ENCODE assay signal across 8 cellular contexts in genomic region chr13:21638319-21639282, GRCh38. TPM values are rescaled to one million over a fixed set of nuclear protein-coding genes. Genes with fewer than 3 reads are reported as not detected.
DNase-seq lines count a peak whose midpoint lies in the region; ATAC-seq, FAIRE-seq and TF ChIP-seq lines count a peak whose summit lies in the region.

No MANE protein-coding gene starts in this region.

- H3K27ac ChIP-seq in K562 (ENCODE audit: extremely low read depth, low read depth, low read length) (no peak overlapping the region), left lung (no peak overlapping the region), upper lobe of left lung (no peak overlapping the region)

- DNase-seq in DMS153 treated with DMSO at 0.1 percent for 48 hours (lab: John Stamatoyannopoulos, UW; ENCODE audit: unreplicated experiment) (peak; percentile 40), DMS153 (lab: John Stamatoyannopoulos, UW) (no peak), NCI-H446 treated with DMSO at 0.1 percent for 48 hours (lab: John Stamatoyannopoulos, UW) (peak; percentile 4), K562 (ENCODE audit: extremely low read depth in 1 of 4, low spot score in 3 of 4) (peak; percentile 13 to 34 (median 17)), left lung (peak in 1 of 2 donors; percentile 21), upper lobe of left lung (no peak), 8988T (no peak)

- no peak overlapping the region for H2AFZ ChIP-seq in K562 (ENCODE audit: low read depth, low read length)

- TF ChIP-seq POLR2A in K562 (conservative IDR thresholded peaks at IDR 0.05), result no peak
- TF ChIP-seq POLR2A in upper lobe of left lung (IDR thresholded peaks at IDR 0.05), result no peak

- TF ChIP-seq RAD21 in K562 (CRISPR knock-in tag; conservative IDR thresholded peaks at IDR 0.05 in 1 of 2, IDR thresholded peaks at IDR 0.05 in 1 of 2), result peak in 1 of 2 experiments; percentile 64; a peak in 3 of 4 replicates

- no peaks in the 10 kb centered on the region for H3K79me2 ChIP-seq in K562 (ENCODE audit: control insufficient read depth, insufficient read depth, low read length)

- WGBS in K562 (ENCODE audit: insufficient coverage, low coverage, missing lambda C conversion rate), result 7% methylated on average over 6 of the region's 6 CpGs
- WGBS in upper lobe of left lung, 2 donors, result 45% methylated on average over 6 of the region's 6 CpGs

- H3K27me3 ChIP-seq in K562 (ENCODE audit: control insufficient read depth in 2 of 2, insufficient read depth in 2 of 2, low read length in 2 of 2) (peaks cover 2 to 12% of the 10 kb centered on the region in 2 experiments; a peak in 2 of 5 replicates), left lung (no peaks in the 10 kb centered on the region), upper lobe of left lung (no peaks in the 10 kb centered on the region)

- FAIRE-seq in K562 (lab: Jason Lieb, UNC), result peak; percentile 23

- CTCF ChIA-PET in K562 (lab: Yijun Ruan, JAX; ENCODE audit: low intra/inter-chr PET ratio), result no interaction called here

- in situ Hi-C loops in K562 (cut with MboI), result loop anchor here (25.0 kb wide), 1 partner anchor 1149 kb away; no protein-coding TSS in a partner anchor

- H3K4me3 ChIP-seq in K562 (no peak overlapping the region), left lung (no peak overlapping the region), upper lobe of left lung (no peak overlapping the region)

- H3K9ac ChIP-seq in K562 (ENCODE audit: insufficient read depth in 1 of 2, low read depth in 2 of 2, low read length in 2 of 2), result no peak overlapping the region

- H3K9me3 ChIP-seq in K562 (replicated peaks; ENCODE audit: control insufficient read depth, insufficient read depth, low read depth, low read length) (no peaks in the 10 kb centered on the region), left lung (no peaks in the 10 kb centered on the region), upper lobe of left lung (no peaks in the 10 kb centered on the region)

- POLR2A ChIA-PET in K562 (lab: Yijun Ruan, JAX), result interaction anchor here (0.6 to 0.8 kb wide), 3 partner anchors 19 to 342 kb away, joined by 3 read pairs; no protein-coding TSS in a partner anchor

- intact Hi-C loops in K562 (cut with micrococcal nuclease), result loop anchor here (10.0 kb wide), 1 partner anchor 126 kb away; no protein-coding TSS in a partner anchor
- intact Hi-C loops in left lung (cut with DNase I), result loop anchor here in 1 of 2 donors (5.0 kb wide), 1 partner anchor 639 kb away; no protein-coding TSS in a partner anchor

- ATAC-seq in GM18858 (IDR thresholded peaks at IDR 0.05; ENCODE audit: unreplicated experiment), result peak; percentile 63
- ATAC-seq in K562, result peak; percentile 51; the same call in 1 of the 3 replicates
- peak; percentile 76 for ATAC-seq in left lung
- ATAC-seq in upper lobe of left lung (ENCODE audit: low FRiP score in 2 of 2), result peak; percentile 71

- BruUV-seq in K562 (replicated peaks; lab: Mats Ljungman, UMichigan), result no TSS peak

- H3K9me1 ChIP-seq in K562 (ENCODE audit: control insufficient read depth, insufficient read depth, low read length), result no peaks in the 10 kb centered on the region

- H3K4me1 ChIP-seq in K562 (replicated peaks in 1 of 2; ENCODE audit: control insufficient read depth in 2 of 2, insufficient read depth in 2 of 2, low read length in 2 of 2) (peaks cover 0 to 7% of the 10 kb centered on the region in 2 experiments; a peak in 4 of 5 replicates), left lung (peaks cover 0 to 4% of the 10 kb centered on the region in 2 donors), upper lobe of left lung (no peaks in the 10 kb centered on the region)

- no peak overlapping the region for H3K4me2 ChIP-seq in K562 (ENCODE audit: insufficient read depth, low read length)

- TF ChIP-seq CTCF in K562 (IDR thresholded peaks at IDR 0.05 in 2 of 3, conservative IDR thresholded peaks at IDR 0.05 in 1 of 3; ENCODE audit: insufficient read depth in 2 of 3, low read depth in 1 of 3, low read length in 3 of 3) (peak; percentile 33 to 63 (median 52); a peak in 5 of 6 replicates), left lung (IDR thresholded peaks at IDR 0.05) (peak; percentile 71 to 82), upper lobe of left lung (IDR thresholded peaks at IDR 0.05) (peak; percentile 41 to 77 (median 66))

- TF ChIP-seq EP300 in K562 (IDR thresholded peaks at IDR 0.05; ENCODE audit: low read length) (no peak), upper lobe of left lung (IDR thresholded peaks at IDR 0.05) (no peak)

- no peaks in the 10 kb centered on the region for H4K20me1 ChIP-seq in K562 (replicated peaks; ENCODE audit: control insufficient read depth, insufficient read depth, low read length)

- H3K36me3 ChIP-seq in K562 (ENCODE audit: control insufficient read depth, insufficient read depth, low read length) (no peaks in the 10 kb centered on the region), left lung (no peaks in the 10 kb centered on the region), upper lobe of left lung (no peaks in the 10 kb centered on the region)

TF ChIP-seq in K562, 482 proteins besides CTCF, POLR2A, EP300 and RAD21:
- TF ChIP-seq ZNF696 (CRISPR knock-in tag; conservative IDR thresholded peaks at IDR 0.05) (no peak), SMC3 (conservative IDR thresholded peaks at IDR 0.05; ENCODE audit: insufficient read depth, low read depth, low read length) (0 out of 2 replicates have a peak, but pooled peaks have one; percentile 26)
TF ChIP-seq in K562: peak in this region for 1.

RNA-seq across cellular contexts. Expression of gene FGF9, which starts 32.3 kb away (rescaled TPM):
- not detected in 2 replicates for total RNA-seq in K562 (2011; cell fraction: chromatin; rRNA removed; ENCODE audit: low replicate concordance)
- not detected in 2 replicates for total RNA-seq in K562 (2011; cell fraction: nucleolus; rRNA removed)
- total RNA-seq in K562 (2011; cell fraction: nucleoplasm; rRNA removed), result not detected in 2 replicates
- total RNA-seq in K562 (2014; rRNA removed) (not detected in 2 replicates), K562 (2014; rRNA removed; fragmentation: Illumina TruSeq; extraction: Trizol) (not detected in 2 replicates), K562 (2015; rRNA removed; fragmentation: Illumina TruSeq; extraction: Trizol) (not detected in 2 replicates), K562 (2021) (not detected in 2 replicates), left lung (1 to 10 TPM; 1.6 to 2.0 TPM), upper lobe of left lung (1 to 10 TPM in 2 of 6 donors, under 1 TPM in 3, not detected in 1; 0.11 to 3.6 (median 0.79) TPM)
- polyA plus RNA-seq in K562 (2011; rRNA removed) (not detected in 2 replicates), K562 (2014; fragmentation: Illumina TruSeq; extraction: Trizol) (not detected in 2 replicates), K562 (2014; fragmentation: Nextera tagmentation; extraction: Ambion mirVana) (not detected), K562 (2014; rRNA removed) (not detected in 2 replicates)
- not detected in 2 replicates for polyA plus RNA-seq in K562 (2011; cell fraction: cytosol; rRNA removed)
- not detected in 2 replicates for polyA plus RNA-seq in K562 (2011; cell fraction: nucleus; rRNA removed)
- not detected in 2 replicates for polyA plus RNA-seq in K562 (2012)
- polyA minus RNA-seq in K562 (2011; rRNA and poly(A)+ RNA removed), result not detected in 2 replicates
- polyA minus RNA-seq in K562 (2011; cell fraction: cytosol; rRNA and poly(A)+ RNA removed), result not detected in 2 replicates
- not detected in 2 replicates for polyA minus RNA-seq in K562 (2011; cell fraction: nucleus; rRNA and poly(A)+ RNA removed)

RNA-seq across cellular contexts. Expression of gene MICU2, which starts 34.6 kb away (rescaled TPM):
- total RNA-seq in K562 (2011; cell fraction: chromatin; rRNA removed; ENCODE audit: low replicate concordance), result 12.3 and 26.1 TPM in 2 replicates
- total RNA-seq in K562 (2011; cell fraction: nucleolus; rRNA removed), result 7.3 and 9.6 TPM in 2 replicates
- 11.8 and 15.7 TPM in 2 replicates for total RNA-seq in K562 (2011; cell fraction: nucleoplasm; rRNA removed)
- total RNA-seq in K562 (2014; rRNA removed) (41.8 and 64.7 TPM in 2 replicates), K562 (2014; rRNA removed; fragmentation: Illumina TruSeq; extraction: Trizol) (41.6 and 44.3 TPM in 2 replicates), K562 (2015; rRNA removed; fragmentation: Illumina TruSeq; extraction: Trizol) (37.0 and 39.2 TPM in 2 replicates), K562 (2021) (21.3 and 23.0 TPM in 2 replicates), left lung (10 to 100 TPM; 32.4 to 35.2 TPM), upper lobe of left lung (10 to 100 TPM; 27.9 to 80.4 (median 46.0) TPM)
- polyA plus RNA-seq in K562 (2011; rRNA removed) (24.8 and 33.4 TPM in 2 replicates), K562 (2014; fragmentation: Illumina TruSeq; extraction: Trizol) (27.8 and 29.5 TPM in 2 replicates), K562 (2014; fragmentation: Nextera tagmentation; extraction: Ambion mirVana) (1 to 10 TPM; 9.1 to 9.8 TPM), K562 (2014; rRNA removed) (34.7 and 39.4 TPM in 2 replicates)
- polyA plus RNA-seq in K562 (2011; cell fraction: cytosol; rRNA removed), result 22.0 and 28.8 TPM in 2 replicates
- 12.5 and 12.6 TPM in 2 replicates for polyA plus RNA-seq in K562 (2011; cell fraction: nucleus; rRNA removed)
- 23.9 and 25.0 TPM in 2 replicates for polyA plus RNA-seq in K562 (2012)
- 16.5 and 24.0 TPM in 2 replicates for polyA minus RNA-seq in K562 (2011; rRNA and poly(A)+ RNA removed)
- 8.3 and 14.9 TPM in 2 replicates for polyA minus RNA-seq in K562 (2011; cell fraction: cytosol; rRNA and poly(A)+ RNA removed)
- polyA minus RNA-seq in K562 (2011; cell fraction: nucleus; rRNA and poly(A)+ RNA removed), result 16.8 and 17.0 TPM in 2 replicates

Comparison
In these comparisons a context has a peak if more than half of its experiments do, and no peak if none do; other contexts are left out.
1. DNase-seq: peak in DMS153 treated with DMSO at 0.1 percent for 48 hours (single experiment), NCI-H446 treated with DMSO at 0.1 percent for 48 hours (single experiment) and K562 (4 of 4); none in DMS153 (single experiment), upper lobe of left lung (0 of 2) and 8988T (single experiment).
2. Peak in every context shown above with its lines, with median percentiles within 50 percentile points of each other: ATAC-seq and CTCF ChIP-seq.